1 cellular context compared by ENCODE assay signal in the genomic region with DNA sequence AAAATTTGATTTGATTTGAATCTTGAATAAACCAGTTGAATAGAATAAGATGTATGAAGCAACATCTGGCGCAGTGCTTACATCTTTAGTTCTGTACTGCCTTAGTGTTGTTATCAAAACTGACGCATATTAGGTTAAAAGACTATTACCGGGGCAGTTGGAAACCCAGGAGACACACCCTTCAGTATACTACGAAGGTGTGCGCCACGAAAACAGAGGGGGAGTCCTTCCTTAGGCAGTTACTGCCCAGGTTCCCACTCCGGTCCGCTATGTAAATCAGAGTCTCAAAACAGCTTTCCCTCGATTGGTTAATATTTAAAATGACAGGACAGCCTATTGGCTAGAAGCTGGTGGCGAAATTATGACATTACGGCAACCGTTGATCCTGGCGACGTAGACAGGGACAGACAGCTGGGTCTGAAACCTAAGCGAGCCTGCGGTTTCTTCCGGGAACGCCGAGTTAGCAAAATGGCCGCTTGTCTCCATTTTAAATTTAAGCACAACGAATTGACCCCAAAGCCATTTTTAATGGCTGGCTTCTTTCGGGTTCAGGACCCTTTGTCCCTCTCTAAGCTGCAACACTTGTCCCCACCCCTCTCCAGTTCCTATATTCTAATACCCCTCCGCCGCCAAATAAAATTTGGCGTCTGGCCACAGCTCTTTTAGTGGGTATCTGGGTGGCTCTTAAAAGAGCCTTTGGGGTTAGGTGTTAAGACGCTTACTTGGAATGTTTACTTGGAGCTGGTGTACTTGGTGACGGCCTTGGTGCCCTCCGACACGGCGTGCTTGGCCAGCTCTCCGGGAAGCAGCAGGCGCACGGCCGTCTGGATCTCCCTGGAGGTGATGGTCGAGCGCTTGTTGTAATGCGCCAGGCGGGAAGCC.
TF ChIP-seq lines count a peak whose summit lies in the region.

No MANE protein-coding gene starts in this region.

TF ChIP-seq in K562, 482 proteins besides CTCF, POLR2A, EP300 and RAD21 (continued from another document and continues in another):
- TF ChIP-seq, protein P1, sequence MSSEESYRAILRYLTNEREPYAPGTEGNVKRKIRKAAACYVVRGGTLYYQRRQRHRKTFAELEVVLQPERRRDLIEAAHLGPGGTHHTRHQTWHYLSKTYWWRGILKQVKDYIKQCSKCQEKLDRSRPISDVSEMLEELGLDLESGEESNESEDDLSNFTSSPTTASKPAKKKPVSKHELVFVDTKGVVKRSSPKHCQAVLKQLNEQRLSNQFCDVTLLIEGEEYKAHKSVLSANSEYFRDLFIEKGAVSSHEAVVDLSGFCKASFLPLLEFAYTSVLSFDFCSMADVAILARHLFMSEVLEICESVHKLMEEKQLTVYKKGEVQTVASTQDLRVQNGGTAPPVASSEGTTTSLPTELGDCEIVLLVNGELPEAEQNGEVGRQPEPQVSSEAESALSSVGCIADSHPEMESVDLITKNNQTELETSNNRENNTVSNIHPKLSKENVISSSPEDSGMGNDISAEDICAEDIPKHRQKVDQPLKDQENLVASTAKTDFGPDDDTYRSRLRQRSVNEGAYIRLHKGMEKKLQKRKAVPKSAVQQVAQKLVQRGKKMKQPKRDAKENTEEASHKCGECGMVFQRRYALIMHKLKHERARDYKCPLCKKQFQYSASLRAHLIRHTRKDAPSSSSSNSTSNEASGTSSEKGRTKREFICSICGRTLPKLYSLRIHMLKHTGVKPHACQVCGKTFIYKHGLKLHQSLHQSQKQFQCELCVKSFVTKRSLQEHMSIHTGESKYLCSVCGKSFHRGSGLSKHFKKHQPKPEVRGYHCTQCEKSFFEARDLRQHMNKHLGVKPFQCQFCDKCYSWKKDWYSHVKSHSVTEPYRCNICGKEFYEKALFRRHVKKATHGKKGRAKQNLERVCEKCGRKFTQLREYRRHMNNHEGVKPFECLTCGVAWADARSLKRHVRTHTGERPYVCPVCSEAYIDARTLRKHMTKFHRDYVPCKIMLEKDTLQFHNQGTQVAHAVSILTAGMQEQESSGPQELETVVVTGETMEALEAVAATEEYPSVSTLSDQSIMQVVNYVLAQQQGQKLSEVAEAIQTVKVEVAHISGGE (CRISPR knock-in tag; IDR thresholded peaks at IDR 0.05), result peak in 1 of 3 experiments; percentile 50; a peak in 1 of 6 replicates
- TF ChIP-seq ELF1 (tag; IDR thresholded peaks at IDR 0.05), result peak; percentile 83
- TF ChIP-seq, protein P2, sequence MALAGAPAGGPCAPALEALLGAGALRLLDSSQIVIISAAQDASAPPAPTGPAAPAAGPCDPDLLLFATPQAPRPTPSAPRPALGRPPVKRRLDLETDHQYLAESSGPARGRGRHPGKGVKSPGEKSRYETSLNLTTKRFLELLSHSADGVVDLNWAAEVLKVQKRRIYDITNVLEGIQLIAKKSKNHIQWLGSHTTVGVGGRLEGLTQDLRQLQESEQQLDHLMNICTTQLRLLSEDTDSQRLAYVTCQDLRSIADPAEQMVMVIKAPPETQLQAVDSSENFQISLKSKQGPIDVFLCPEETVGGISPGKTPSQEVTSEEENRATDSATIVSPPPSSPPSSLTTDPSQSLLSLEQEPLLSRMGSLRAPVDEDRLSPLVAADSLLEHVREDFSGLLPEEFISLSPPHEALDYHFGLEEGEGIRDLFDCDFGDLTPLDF (CRISPR knock-in tag; IDR thresholded peaks at IDR 0.05), result no peak; the same call in 1 of the 2 replicates
- TF ChIP-seq, protein P3, sequence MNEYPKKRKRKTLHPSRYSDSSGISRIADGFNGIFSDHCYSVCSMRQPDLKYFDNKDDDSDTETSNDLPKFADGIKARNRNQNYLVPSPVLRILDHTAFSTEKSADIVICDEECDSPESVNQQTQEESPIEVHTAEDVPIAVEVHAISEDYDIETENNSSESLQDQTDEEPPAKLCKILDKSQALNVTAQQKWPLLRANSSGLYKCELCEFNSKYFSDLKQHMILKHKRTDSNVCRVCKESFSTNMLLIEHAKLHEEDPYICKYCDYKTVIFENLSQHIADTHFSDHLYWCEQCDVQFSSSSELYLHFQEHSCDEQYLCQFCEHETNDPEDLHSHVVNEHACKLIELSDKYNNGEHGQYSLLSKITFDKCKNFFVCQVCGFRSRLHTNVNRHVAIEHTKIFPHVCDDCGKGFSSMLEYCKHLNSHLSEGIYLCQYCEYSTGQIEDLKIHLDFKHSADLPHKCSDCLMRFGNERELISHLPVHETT (CRISPR knock-in tag; conservative IDR thresholded peaks at IDR 0.05 in 1 of 2, IDR thresholded peaks at IDR 0.05 in 1 of 2), result peak in 1 of 2 experiments; percentile 59; a peak in 2 of 4 replicates
- no peak for TF ChIP-seq ZNF121 (CRISPR knock-in tag; conservative IDR thresholded peaks at IDR 0.05)
- no peak for TF ChIP-seq MEF2D (tag; conservative IDR thresholded peaks at IDR 0.05; ENCODE audit: low read depth)
- 0 out of 2 replicates have a peak, but pooled peaks have one; percentile 8 for TF ChIP-seq DPF2 (IDR thresholded peaks at IDR 0.05)
- no peak for TF ChIP-seq ZNF347 (CRISPR knock-in tag; IDR thresholded peaks at IDR 0.05; ENCODE audit: low read depth)
- TF ChIP-seq, protein P4, sequence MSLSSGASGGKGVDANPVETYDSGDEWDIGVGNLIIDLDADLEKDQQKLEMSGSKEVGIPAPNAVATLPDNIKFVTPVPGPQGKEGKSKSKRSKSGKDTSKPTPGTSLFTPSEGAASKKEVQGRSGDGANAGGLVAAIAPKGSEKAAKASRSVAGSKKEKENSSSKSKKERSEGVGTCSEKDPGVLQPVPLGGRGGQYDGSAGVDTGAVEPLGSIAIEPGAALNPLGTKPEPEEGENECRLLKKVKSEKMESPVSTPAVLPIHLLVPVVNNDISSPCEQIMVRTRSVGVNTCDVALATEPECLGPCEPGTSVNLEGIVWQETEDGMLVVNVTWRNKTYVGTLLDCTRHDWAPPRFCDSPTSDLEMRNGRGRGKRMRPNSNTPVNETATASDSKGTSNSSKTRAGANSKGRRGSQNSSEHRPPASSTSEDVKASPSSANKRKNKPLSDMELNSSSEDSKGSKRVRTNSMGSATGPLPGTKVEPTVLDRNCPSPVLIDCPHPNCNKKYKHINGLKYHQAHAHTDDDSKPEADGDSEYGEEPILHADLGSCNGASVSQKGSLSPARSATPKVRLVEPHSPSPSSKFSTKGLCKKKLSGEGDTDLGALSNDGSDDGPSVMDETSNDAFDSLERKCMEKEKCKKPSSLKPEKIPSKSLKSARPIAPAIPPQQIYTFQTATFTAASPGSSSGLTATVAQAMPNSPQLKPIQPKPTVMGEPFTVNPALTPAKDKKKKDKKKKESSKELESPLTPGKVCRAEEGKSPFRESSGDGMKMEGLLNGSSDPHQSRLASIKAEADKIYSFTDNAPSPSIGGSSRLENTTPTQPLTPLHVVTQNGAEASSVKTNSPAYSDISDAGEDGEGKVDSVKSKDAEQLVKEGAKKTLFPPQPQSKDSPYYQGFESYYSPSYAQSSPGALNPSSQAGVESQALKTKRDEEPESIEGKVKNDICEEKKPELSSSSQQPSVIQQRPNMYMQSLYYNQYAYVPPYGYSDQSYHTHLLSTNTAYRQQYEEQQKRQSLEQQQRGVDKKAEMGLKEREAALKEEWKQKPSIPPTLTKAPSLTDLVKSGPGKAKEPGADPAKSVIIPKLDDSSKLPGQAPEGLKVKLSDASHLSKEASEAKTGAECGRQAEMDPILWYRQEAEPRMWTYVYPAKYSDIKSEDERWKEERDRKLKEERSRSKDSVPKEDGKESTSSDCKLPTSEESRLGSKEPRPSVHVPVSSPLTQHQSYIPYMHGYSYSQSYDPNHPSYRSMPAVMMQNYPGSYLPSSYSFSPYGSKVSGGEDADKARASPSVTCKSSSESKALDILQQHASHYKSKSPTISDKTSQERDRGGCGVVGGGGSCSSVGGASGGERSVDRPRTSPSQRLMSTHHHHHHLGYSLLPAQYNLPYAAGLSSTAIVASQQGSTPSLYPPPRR (CRISPR knock-in tag; IDR thresholded peaks at IDR 0.05; ENCODE audit: borderline replicate concordance), result no peak; the same call in 1 of the 2 replicates
- peak; percentile 83 for TF ChIP-seq ZSCAN32 (CRISPR knock-in tag; IDR thresholded peaks at IDR 0.05)
- TF ChIP-seq CBX1 (IDR thresholded peaks at IDR 0.05; ENCODE audit: low read depth), result peak; percentile 78; the same call in 1 of the 2 replicates
- TF ChIP-seq, protein P5, sequence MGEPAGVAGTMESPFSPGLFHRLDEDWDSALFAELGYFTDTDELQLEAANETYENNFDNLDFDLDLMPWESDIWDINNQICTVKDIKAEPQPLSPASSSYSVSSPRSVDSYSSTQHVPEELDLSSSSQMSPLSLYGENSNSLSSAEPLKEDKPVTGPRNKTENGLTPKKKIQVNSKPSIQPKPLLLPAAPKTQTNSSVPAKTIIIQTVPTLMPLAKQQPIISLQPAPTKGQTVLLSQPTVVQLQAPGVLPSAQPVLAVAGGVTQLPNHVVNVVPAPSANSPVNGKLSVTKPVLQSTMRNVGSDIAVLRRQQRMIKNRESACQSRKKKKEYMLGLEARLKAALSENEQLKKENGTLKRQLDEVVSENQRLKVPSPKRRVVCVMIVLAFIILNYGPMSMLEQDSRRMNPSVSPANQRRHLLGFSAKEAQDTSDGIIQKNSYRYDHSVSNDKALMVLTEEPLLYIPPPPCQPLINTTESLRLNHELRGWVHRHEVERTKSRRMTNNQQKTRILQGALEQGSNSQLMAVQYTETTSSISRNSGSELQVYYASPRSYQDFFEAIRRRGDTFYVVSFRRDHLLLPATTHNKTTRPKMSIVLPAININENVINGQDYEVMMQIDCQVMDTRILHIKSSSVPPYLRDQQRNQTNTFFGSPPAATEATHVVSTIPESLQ (CRISPR knock-in tag; IDR thresholded peaks at IDR 0.05), result peak; percentile 83
- peak; percentile 80; the same call in 1 of the 2 replicates for TF ChIP-seq TOE1 (IDR thresholded peaks at IDR 0.05; ENCODE audit: borderline replicate concordance)
- TF ChIP-seq TOE1 (CRISPR knock-in tag; IDR thresholded peaks at IDR 0.05; ENCODE audit: borderline replicate concordance, low read depth), result peak; percentile 77; the same call in 1 of the 2 replicates
- TF ChIP-seq, protein P6, sequence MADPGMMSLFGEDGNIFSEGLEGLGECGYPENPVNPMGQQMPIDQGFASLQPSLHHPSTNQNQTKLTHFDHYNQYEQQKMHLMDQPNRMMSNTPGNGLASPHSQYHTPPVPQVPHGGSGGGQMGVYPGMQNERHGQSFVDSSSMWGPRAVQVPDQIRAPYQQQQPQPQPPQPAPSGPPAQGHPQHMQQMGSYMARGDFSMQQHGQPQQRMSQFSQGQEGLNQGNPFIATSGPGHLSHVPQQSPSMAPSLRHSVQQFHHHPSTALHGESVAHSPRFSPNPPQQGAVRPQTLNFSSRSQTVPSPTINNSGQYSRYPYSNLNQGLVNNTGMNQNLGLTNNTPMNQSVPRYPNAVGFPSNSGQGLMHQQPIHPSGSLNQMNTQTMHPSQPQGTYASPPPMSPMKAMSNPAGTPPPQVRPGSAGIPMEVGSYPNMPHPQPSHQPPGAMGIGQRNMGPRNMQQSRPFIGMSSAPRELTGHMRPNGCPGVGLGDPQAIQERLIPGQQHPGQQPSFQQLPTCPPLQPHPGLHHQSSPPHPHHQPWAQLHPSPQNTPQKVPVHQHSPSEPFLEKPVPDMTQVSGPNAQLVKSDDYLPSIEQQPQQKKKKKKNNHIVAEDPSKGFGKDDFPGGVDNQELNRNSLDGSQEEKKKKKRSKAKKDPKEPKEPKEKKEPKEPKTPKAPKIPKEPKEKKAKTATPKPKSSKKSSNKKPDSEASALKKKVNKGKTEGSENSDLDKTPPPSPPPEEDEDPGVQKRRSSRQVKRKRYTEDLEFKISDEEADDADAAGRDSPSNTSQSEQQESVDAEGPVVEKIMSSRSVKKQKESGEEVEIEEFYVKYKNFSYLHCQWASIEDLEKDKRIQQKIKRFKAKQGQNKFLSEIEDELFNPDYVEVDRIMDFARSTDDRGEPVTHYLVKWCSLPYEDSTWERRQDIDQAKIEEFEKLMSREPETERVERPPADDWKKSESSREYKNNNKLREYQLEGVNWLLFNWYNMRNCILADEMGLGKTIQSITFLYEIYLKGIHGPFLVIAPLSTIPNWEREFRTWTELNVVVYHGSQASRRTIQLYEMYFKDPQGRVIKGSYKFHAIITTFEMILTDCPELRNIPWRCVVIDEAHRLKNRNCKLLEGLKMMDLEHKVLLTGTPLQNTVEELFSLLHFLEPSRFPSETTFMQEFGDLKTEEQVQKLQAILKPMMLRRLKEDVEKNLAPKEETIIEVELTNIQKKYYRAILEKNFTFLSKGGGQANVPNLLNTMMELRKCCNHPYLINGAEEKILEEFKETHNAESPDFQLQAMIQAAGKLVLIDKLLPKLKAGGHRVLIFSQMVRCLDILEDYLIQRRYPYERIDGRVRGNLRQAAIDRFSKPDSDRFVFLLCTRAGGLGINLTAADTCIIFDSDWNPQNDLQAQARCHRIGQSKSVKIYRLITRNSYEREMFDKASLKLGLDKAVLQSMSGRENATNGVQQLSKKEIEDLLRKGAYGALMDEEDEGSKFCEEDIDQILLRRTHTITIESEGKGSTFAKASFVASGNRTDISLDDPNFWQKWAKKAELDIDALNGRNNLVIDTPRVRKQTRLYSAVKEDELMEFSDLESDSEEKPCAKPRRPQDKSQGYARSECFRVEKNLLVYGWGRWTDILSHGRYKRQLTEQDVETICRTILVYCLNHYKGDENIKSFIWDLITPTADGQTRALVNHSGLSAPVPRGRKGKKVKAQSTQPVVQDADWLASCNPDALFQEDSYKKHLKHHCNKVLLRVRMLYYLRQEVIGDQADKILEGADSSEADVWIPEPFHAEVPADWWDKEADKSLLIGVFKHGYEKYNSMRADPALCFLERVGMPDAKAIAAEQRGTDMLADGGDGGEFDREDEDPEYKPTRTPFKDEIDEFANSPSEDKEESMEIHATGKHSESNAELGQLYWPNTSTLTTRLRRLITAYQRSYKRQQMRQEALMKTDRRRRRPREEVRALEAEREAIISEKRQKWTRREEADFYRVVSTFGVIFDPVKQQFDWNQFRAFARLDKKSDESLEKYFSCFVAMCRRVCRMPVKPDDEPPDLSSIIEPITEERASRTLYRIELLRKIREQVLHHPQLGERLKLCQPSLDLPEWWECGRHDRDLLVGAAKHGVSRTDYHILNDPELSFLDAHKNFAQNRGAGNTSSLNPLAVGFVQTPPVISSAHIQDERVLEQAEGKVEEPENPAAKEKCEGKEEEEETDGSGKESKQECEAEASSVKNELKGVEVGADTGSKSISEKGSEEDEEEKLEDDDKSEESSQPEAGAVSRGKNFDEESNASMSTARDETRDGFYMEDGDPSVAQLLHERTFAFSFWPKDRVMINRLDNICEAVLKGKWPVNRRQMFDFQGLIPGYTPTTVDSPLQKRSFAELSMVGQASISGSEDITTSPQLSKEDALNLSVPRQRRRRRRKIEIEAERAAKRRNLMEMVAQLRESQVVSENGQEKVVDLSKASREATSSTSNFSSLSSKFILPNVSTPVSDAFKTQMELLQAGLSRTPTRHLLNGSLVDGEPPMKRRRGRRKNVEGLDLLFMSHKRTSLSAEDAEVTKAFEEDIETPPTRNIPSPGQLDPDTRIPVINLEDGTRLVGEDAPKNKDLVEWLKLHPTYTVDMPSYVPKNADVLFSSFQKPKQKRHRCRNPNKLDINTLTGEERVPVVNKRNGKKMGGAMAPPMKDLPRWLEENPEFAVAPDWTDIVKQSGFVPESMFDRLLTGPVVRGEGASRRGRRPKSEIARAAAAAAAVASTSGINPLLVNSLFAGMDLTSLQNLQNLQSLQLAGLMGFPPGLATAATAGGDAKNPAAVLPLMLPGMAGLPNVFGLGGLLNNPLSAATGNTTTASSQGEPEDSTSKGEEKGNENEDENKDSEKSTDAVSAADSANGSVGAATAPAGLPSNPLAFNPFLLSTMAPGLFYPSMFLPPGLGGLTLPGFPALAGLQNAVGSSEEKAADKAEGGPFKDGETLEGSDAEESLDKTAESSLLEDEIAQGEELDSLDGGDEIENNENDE (IDR thresholded peaks at IDR 0.05; ENCODE audit: low read depth, low read length), result peak; percentile 41
- TF ChIP-seq, protein P7, sequence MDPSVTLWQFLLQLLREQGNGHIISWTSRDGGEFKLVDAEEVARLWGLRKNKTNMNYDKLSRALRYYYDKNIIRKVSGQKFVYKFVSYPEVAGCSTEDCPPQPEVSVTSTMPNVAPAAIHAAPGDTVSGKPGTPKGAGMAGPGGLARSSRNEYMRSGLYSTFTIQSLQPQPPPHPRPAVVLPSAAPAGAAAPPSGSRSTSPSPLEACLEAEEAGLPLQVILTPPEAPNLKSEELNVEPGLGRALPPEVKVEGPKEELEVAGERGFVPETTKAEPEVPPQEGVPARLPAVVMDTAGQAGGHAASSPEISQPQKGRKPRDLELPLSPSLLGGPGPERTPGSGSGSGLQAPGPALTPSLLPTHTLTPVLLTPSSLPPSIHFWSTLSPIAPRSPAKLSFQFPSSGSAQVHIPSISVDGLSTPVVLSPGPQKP (CRISPR knock-in tag; IDR thresholded peaks at IDR 0.05), result no peak
- TF ChIP-seq TSC22D4 (tag; IDR thresholded peaks at IDR 0.05), result no peak
- peak; percentile 30; the same call in 1 of the 2 replicates for TF ChIP-seq ZNF143 (CRISPR knock-in tag; IDR thresholded peaks at IDR 0.05)
